7 cellular contexts compared by ENCODE assay signal in the genomic region with DNA sequence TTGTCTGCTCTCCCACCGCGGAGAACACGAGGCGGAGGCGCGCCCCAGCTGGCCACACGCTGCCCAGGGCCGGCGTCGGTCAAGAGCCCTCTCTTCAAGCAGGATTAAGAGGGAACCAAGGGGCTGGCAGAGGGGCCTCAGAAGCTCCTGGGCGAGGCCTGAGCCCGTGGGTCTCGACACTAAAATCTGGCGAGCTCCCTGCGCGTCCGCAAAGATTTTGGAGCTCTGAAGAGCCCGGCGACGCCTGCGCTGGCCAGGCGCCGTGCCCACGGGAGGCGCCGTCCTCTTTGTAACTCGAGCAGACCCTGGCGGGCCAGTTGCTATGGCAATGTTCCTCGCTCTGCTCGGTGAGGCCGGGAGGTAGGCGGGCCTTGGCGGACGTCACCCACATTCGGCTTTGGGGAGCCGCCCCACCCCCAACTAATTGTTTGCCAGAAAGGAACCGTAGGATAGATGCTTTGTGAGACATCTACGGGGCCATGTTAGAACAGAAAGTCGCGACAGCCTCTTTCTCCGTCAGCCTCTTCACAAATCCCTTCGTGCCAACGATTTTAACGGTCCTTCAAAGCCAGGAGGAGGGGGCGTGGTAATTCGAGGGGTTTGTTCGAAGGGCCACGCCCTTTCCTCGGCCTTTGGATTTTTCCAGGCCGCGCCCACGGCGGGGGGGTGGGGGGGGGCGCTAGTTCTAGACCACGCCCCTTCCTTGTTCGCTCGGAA.
DNase-seq lines count a peak whose midpoint lies in the region; ATAC-seq and TF ChIP-seq lines count a peak whose summit lies in the region.

No MANE protein-coding gene starts in this region.

- peak; percentile 89 for DNase-seq in NCI-H187 treated with DMSO at 0.1 percent for 48 hours (lab: John Stamatoyannopoulos, UW)
- peak; percentile 93 for DNase-seq in T1000 (lab: John Stamatoyannopoulos, UW)
- peak; percentile 98 for DNase-seq in astrocyte of the hippocampus (ENCODE audit: low read depth, low spot score)
- DNase-seq in hippocampal formation (lab: John Stamatoyannopoulos, UW): peak; percentile 96 to 97
- peak; percentile 89 for DNase-seq in retinal pigment epithelial cell (ENCODE audit: low read depth)

- ATAC-seq in GM18502 (IDR thresholded peaks at IDR 0.05; ENCODE audit: poor library complexity, unreplicated experiment): peak; percentile 67
- peak; percentile 64 for ATAC-seq in HG02938 (IDR thresholded peaks at IDR 0.05; ENCODE audit: unreplicated experiment)

- H3K4me3 ChIP-seq in retinal pigment epithelial cell (ENCODE audit: low read length): peak overlapping the region; percentile 92

- TF ChIP-seq CTCF in retinal pigment epithelial cell (conservative IDR thresholded peaks at IDR 0.05; ENCODE audit: low read depth, low read length): no peak

Comparison
In these comparisons a context has a peak if more than half of its experiments do, and no peak if none do; other contexts are left out.
1. Peak in every context shown above with its lines: DNase-seq, ATAC-seq and H3K4me3 ChIP-seq.